ENCODE assay signal across 18 cellular contexts in genomic region chr16:82059161-82059982, GRCh38. TPM values are rescaled to one million over a fixed set of nuclear protein-coding genes. Genes with fewer than 3 reads are reported as not detected.
"Had no signal": no experiment of that assay in that cellular context is flagged by ENCODE, and none has a peak within 500 bp of the region (broad histone marks: within the 10 kb centered on the region; RNA-seq: fewer than 3 reads in every experiment).

No MANE protein-coding gene starts in this region.

- H3K36me3 Mint-ChIP-seq: activated naive CD4-positive, alpha-beta T cell treated with anti-CD3 and anti-CD28 coated beads, Interleukin-2, amount 50 U/mL, for 24 hours; natural killer cell had no signal

- H3K4me3 ChIP-seq: adrenal gland, left ventricle myocardium inferior, thyroid gland, uterus had no signal

- H3K36me3 ChIP-seq: adrenal gland, left ventricle myocardium inferior, neutrophil, thyroid gland, uterus had no signal

- H3K27me3 ChIP-seq: adrenal gland, thyroid gland, uterus had no signal

- H3K27ac Mint-ChIP-seq: activated naive CD4-positive, alpha-beta T cell treated with anti-CD3 and anti-CD28 coated beads, Interleukin-2, amount 50 U/mL, for 24 hours; natural killer cell; T-helper 2 cell treated with Interferon-gamma antibody and Interleukin-4, amounts not matched to agents 5 μg/mL and 100 μg/mL, for 36 hours had no signal

- H3K9me3 ChIP-seq: adrenal gland, left ventricle myocardium inferior, neutrophil, thyroid gland, uterus had no signal

- ATAC-seq: natural killer cell had no signal

- H3K4me1 Mint-ChIP-seq: activated naive CD4-positive, alpha-beta T cell treated with anti-CD3 and anti-CD28 coated beads, Interleukin-2, amount 50 U/mL, for 24 hours; natural killer cell had no signal

- H3K9me3 Mint-ChIP-seq: activated naive CD4-positive, alpha-beta T cell treated with anti-CD3 and anti-CD28 coated beads, Interleukin-2, amount 50 U/mL, for 24 hours; natural killer cell; T-helper 2 cell treated with Interferon-gamma antibody and Interleukin-4, amounts not matched to agents 5 μg/mL and 100 μg/mL, for 36 hours had no signal

- DNase-seq: activated CD4-positive, alpha-beta T cell treated with anti-CD3 and anti-CD28 coated beads, Interleukin-2, amount 50 U/mL, for 4 hours; activated gamma-delta T cell; adrenal gland; effector CD8-positive, alpha-beta T cell; head of caudate nucleus; kidney; left ventricle myocardium inferior; natural killer cell; stimulated activated CD8-positive, alpha-beta memory T cell treated with anti-CD3 and anti-CD28 coated beads, Interleukin-4, amount 100 ng/mL, for 48 hours; stimulated activated naive CD4-positive, alpha-beta T cell; SW 1271; thyroid gland; uterus had no signal

- H3K27ac ChIP-seq: adrenal gland, left ventricle myocardium inferior, neutrophil, thyroid gland, uterus had no signal

- H3K4me1 ChIP-seq: adrenal gland, left ventricle myocardium inferior, thyroid gland, uterus had no signal

- H3K4me3 Mint-ChIP-seq: activated naive CD4-positive, alpha-beta T cell treated with anti-CD3 and anti-CD28 coated beads, Interleukin-2, amount 50 U/mL, for 24 hours; natural killer cell; T-helper 2 cell treated with Interferon-gamma antibody and Interleukin-4, amounts not matched to agents 5 μg/mL and 100 μg/mL, for 36 hours had no signal

RNA-seq across cellular contexts. Expression of gene HSD17B2, which starts 24.3 kb away (rescaled TPM):
- total RNA-seq: activated CD8-positive, alpha-beta memory T cell treated with anti-CD3 and anti-CD28 coated beads for 36 hours; adrenal gland; left ventricle myocardium inferior; natural killer cell; thyroid gland had no signal

RNA-seq across cellular contexts. Expression of gene SDR42E1, which starts 48.1 kb away (rescaled TPM):
- total RNA-seq: astrocyte had no signal
